1 cellular context compared by ENCODE assay signal in the genomic region with DNA sequence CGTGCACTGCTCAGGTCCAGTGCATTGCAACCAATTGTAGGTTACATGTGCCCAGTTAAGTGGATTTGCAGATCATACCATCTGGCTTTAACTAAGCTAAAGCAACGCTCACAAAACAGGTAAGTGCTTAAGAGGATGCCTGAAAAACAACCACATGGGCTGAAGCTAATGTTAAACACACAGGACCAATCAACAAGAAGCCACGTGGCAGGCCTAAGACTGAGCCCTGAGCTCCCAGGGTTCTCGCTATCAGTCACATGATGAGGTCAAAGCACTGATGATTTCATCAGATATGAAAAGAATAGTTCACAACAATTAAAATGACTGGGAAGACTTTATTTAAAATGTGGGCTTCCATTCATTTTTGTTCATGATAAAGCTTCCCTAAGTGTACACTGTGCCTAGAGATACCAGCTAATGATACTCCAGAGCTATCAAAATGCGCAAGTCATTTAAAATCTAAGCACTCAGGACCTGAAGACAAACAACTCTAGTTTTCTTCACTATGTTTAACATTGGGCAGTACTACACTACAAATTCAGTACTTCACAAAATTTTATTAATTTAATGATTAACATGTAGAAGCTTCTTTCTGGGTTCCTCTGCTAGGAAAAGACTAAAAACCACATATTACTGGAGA.
TF ChIP-seq lines count a peak whose summit lies in the region.

No MANE protein-coding gene starts in this region.

TF ChIP-seq in HCT116, 20 proteins besides CTCF, POLR2A, EP300 and RAD21 (continued from another document):
- TF ChIP-seq, protein P1, sequence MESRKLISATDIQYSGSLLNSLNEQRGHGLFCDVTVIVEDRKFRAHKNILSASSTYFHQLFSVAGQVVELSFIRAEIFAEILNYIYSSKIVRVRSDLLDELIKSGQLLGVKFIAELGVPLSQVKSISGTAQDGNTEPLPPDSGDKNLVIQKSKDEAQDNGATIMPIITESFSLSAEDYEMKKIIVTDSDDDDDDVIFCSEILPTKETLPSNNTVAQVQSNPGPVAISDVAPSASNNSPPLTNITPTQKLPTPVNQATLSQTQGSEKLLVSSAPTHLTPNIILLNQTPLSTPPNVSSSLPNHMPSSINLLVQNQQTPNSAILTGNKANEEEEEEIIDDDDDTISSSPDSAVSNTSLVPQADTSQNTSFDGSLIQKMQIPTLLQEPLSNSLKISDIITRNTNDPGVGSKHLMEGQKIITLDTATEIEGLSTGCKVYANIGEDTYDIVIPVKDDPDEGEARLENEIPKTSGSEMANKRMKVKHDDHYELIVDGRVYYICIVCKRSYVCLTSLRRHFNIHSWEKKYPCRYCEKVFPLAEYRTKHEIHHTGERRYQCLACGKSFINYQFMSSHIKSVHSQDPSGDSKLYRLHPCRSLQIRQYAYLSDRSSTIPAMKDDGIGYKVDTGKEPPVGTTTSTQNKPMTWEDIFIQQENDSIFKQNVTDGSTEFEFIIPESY (IDR thresholded peaks at IDR 0.05; ENCODE audit: extremely low read depth, insufficient replicate concordance, low read length): no peak
- TF ChIP-seq EZH2 (IDR thresholded peaks at IDR 0.05): no peak
- TF ChIP-seq CEBPB (IDR thresholded peaks at IDR 0.05; ENCODE audit: low read depth): no peak
- no peak for TF ChIP-seq SIN3A (IDR thresholded peaks at IDR 0.05; ENCODE audit: low read depth)
- no peak for TF ChIP-seq FOSL1 (IDR thresholded peaks at IDR 0.05; ENCODE audit: low read depth)
TF ChIP-seq in HCT116: peak in this region for 0.
